1 cellular context compared by ENCODE assay signal in the genomic region with DNA sequence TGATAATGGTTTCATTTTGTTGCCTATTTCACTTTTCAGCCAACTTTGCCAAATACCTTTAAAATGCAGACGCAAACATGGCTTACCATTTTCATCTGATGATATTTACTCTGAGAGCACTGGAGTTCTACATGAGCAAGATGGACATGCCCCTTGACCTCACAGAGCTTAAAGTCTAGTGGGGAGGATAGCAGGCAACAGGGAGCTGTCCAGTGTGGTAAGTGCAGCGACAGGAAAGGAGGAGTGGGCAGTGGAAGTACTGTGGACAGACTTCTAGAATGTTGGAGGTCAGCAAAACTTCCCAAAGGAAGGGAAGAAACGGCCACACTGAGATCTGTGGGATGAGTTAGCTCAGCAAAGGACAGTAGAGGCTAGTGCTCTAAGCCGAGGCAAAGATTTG.
A peak's percentile ranks its signal among the peaks of the same experiment; 100 is the strongest.
TF ChIP-seq lines count a peak whose summit lies in the region.

No MANE protein-coding gene starts in this region.

TF ChIP-seq in HCT116, 20 proteins besides CTCF, POLR2A, EP300 and RAD21:
- TF ChIP-seq, protein P1, sequence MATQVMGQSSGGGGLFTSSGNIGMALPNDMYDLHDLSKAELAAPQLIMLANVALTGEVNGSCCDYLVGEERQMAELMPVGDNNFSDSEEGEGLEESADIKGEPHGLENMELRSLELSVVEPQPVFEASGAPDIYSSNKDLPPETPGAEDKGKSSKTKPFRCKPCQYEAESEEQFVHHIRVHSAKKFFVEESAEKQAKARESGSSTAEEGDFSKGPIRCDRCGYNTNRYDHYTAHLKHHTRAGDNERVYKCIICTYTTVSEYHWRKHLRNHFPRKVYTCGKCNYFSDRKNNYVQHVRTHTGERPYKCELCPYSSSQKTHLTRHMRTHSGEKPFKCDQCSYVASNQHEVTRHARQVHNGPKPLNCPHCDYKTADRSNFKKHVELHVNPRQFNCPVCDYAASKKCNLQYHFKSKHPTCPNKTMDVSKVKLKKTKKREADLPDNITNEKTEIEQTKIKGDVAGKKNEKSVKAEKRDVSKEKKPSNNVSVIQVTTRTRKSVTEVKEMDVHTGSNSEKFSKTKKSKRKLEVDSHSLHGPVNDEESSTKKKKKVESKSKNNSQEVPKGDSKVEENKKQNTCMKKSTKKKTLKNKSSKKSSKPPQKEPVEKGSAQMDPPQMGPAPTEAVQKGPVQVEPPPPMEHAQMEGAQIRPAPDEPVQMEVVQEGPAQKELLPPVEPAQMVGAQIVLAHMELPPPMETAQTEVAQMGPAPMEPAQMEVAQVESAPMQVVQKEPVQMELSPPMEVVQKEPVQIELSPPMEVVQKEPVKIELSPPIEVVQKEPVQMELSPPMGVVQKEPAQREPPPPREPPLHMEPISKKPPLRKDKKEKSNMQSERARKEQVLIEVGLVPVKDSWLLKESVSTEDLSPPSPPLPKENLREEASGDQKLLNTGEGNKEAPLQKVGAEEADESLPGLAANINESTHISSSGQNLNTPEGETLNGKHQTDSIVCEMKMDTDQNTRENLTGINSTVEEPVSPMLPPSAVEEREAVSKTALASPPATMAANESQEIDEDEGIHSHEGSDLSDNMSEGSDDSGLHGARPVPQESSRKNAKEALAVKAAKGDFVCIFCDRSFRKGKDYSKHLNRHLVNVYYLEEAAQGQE (IDR thresholded peaks at IDR 0.05; ENCODE audit: low read depth) = peak; percentile 4; the same call in 1 of the 2 replicates
- TF ChIP-seq TCF7L2 (IDR thresholded peaks at IDR 0.05; ENCODE audit: borderline replicate concordance, extremely low read depth, insufficient read depth, insufficient read length) = no peak
